ENCODE assay signal across 1 cellular context in the genomic region with DNA sequence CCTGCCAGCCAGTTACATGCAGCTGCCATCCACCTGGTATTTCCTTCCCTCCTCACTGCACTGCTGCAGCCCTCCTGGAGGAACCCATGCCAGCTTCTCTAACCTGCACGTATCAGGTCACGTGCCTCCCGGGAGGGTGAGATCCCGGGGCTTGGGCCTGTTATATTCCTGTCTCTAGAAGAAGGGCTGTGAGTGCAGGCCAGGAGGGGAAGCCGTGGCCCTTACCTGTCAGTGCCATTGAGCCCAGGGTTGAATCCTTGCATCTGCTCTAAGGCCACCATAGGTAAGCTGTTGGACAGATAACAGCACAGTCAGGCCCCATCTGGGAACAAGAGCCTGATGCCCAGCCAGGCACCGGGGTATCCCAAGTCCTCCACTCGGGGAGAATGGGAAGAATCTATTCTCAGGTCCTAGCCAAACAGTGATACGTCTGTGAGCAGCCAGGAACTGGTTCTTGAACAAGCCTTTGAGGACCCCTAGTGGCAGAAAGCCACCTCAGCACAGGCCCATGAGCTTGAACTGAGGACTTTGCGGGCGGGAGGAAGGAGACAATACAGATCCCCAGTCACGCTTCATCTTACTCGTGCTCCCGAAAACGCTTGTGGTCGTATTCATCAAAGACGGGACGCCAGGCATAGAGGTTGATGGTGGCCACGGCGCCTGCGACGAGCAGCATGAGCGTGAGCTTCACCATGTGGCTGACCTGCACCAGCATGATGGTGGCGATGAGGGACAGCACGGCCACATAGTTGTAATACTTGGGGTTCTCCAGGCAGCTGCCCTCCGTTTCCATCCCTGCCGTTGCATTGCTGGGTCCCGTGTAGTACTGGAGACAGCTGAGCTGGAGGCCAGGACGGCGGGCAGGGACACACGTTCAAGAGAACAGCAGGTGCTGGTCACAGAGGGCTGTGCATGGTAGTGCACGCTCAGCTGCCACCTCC.
A peak's percentile ranks its signal among the peaks of the same experiment; 100 is the strongest.
TF ChIP-seq lines count a peak whose summit lies in the region.

No MANE protein-coding gene starts in this region.

TF ChIP-seq in HepG2, 621 proteins besides CTCF, POLR2A, EP300 and RAD21 (continued from another document and continues in another):
- TF ChIP-seq, protein P1, sequence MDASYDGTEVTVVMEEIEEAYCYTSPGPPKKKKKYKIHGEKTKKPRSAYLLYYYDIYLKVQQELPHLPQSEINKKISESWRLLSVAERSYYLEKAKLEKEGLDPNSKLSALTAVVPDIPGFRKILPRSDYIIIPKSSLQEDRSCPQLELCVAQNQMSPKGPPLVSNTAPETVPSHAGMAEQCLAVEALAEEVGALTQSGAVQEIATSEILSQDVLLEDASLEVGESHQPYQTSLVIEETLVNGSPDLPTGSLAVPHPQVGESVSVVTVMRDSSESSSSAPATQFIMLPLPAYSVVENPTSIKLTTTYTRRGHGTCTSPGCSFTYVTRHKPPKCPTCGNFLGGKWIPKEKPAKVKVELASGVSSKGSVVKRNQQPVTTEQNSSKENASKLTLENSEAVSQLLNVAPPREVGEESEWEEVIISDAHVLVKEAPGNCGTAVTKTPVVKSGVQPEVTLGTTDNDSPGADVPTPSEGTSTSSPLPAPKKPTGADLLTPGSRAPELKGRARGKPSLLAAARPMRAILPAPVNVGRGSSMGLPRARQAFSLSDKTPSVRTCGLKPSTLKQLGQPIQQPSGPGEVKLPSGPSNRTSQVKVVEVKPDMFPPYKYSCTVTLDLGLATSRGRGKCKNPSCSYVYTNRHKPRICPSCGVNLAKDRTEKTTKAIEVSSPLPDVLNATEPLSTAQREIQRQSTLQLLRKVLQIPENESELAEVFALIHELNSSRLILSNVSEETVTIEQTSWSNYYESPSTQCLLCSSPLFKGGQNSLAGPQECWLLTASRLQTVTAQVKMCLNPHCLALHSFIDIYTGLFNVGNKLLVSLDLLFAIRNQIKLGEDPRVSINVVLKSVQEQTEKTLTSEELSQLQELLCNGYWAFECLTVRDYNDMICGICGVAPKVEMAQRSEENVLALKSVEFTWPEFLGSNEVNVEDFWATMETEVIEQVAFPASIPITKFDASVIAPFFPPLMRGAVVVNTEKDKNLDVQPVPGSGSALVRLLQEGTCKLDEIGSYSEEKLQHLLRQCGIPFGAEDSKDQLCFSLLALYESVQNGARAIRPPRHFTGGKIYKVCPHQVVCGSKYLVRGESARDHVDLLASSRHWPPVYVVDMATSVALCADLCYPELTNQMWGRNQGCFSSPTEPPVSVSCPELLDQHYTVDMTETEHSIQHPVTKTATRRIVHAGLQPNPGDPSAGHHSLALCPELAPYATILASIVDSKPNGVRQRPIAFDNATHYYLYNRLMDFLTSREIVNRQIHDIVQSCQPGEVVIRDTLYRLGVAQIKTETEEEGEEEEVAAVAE (CRISPR knock-in tag; IDR thresholded peaks at IDR 0.05; ENCODE audit: borderline replicate concordance) = no peak
- TF ChIP-seq ZFP62 (CRISPR knock-in tag; IDR thresholded peaks at IDR 0.05) = no peak
- TF ChIP-seq ZNF879 (CRISPR knock-in tag; IDR thresholded peaks at IDR 0.05) = no peak
- 0 out of 2 replicates have a peak, but pooled peaks have one; percentile 15 for TF ChIP-seq HES4 (CRISPR knock-in tag; IDR thresholded peaks at IDR 0.05; ENCODE audit: borderline replicate concordance)
- TF ChIP-seq ZNF33B (CRISPR knock-in tag; IDR thresholded peaks at IDR 0.05) = peak; percentile 66; the same call in 1 of the 2 replicates
- TF ChIP-seq RFX3 (CRISPR knock-in tag; IDR thresholded peaks at IDR 0.05) = no peak
- TF ChIP-seq ZNF354B (CRISPR knock-in tag; IDR thresholded peaks at IDR 0.05) = no peak
- TF ChIP-seq, protein P2, sequence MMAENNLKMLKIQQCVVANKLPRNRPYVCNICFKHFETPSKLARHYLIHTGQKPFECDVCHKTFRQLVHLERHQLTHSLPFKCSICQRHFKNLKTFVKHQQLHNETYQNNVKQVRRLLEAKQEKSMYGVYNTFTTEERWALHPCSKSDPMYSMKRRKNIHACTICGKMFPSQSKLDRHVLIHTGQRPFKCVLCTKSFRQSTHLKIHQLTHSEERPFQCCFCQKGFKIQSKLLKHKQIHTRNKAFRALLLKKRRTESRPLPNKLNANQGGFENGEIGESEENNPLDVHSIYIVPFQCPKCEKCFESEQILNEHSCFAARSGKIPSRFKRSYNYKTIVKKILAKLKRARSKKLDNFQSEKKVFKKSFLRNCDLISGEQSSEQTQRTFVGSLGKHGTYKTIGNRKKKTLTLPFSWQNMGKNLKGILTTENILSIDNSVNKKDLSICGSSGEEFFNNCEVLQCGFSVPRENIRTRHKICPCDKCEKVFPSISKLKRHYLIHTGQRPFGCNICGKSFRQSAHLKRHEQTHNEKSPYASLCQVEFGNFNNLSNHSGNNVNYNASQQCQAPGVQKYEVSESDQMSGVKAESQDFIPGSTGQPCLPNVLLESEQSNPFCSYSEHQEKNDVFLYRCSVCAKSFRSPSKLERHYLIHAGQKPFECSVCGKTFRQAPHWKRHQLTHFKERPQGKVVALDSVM (CRISPR knock-in tag; IDR thresholded peaks at IDR 0.05) = no peak
- no peak for TF ChIP-seq ZSCAN12 (CRISPR knock-in tag; IDR thresholded peaks at IDR 0.05)
- TF ChIP-seq ARID2 (CRISPR knock-in tag; IDR thresholded peaks at IDR 0.05; ENCODE audit: borderline replicate concordance) = no peak
- TF ChIP-seq, protein P3, sequence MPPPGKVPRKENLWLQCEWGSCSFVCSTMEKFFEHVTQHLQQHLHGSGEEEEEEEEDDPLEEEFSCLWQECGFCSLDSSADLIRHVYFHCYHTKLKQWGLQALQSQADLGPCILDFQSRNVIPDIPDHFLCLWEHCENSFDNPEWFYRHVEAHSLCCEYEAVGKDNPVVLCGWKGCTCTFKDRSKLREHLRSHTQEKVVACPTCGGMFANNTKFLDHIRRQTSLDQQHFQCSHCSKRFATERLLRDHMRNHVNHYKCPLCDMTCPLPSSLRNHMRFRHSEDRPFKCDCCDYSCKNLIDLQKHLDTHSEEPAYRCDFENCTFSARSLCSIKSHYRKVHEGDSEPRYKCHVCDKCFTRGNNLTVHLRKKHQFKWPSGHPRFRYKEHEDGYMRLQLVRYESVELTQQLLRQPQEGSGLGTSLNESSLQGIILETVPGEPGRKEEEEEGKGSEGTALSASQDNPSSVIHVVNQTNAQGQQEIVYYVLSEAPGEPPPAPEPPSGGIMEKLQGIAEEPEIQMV (CRISPR knock-in tag; IDR thresholded peaks at IDR 0.05; ENCODE audit: low read depth) = no peak
- TF ChIP-seq, protein P4, sequence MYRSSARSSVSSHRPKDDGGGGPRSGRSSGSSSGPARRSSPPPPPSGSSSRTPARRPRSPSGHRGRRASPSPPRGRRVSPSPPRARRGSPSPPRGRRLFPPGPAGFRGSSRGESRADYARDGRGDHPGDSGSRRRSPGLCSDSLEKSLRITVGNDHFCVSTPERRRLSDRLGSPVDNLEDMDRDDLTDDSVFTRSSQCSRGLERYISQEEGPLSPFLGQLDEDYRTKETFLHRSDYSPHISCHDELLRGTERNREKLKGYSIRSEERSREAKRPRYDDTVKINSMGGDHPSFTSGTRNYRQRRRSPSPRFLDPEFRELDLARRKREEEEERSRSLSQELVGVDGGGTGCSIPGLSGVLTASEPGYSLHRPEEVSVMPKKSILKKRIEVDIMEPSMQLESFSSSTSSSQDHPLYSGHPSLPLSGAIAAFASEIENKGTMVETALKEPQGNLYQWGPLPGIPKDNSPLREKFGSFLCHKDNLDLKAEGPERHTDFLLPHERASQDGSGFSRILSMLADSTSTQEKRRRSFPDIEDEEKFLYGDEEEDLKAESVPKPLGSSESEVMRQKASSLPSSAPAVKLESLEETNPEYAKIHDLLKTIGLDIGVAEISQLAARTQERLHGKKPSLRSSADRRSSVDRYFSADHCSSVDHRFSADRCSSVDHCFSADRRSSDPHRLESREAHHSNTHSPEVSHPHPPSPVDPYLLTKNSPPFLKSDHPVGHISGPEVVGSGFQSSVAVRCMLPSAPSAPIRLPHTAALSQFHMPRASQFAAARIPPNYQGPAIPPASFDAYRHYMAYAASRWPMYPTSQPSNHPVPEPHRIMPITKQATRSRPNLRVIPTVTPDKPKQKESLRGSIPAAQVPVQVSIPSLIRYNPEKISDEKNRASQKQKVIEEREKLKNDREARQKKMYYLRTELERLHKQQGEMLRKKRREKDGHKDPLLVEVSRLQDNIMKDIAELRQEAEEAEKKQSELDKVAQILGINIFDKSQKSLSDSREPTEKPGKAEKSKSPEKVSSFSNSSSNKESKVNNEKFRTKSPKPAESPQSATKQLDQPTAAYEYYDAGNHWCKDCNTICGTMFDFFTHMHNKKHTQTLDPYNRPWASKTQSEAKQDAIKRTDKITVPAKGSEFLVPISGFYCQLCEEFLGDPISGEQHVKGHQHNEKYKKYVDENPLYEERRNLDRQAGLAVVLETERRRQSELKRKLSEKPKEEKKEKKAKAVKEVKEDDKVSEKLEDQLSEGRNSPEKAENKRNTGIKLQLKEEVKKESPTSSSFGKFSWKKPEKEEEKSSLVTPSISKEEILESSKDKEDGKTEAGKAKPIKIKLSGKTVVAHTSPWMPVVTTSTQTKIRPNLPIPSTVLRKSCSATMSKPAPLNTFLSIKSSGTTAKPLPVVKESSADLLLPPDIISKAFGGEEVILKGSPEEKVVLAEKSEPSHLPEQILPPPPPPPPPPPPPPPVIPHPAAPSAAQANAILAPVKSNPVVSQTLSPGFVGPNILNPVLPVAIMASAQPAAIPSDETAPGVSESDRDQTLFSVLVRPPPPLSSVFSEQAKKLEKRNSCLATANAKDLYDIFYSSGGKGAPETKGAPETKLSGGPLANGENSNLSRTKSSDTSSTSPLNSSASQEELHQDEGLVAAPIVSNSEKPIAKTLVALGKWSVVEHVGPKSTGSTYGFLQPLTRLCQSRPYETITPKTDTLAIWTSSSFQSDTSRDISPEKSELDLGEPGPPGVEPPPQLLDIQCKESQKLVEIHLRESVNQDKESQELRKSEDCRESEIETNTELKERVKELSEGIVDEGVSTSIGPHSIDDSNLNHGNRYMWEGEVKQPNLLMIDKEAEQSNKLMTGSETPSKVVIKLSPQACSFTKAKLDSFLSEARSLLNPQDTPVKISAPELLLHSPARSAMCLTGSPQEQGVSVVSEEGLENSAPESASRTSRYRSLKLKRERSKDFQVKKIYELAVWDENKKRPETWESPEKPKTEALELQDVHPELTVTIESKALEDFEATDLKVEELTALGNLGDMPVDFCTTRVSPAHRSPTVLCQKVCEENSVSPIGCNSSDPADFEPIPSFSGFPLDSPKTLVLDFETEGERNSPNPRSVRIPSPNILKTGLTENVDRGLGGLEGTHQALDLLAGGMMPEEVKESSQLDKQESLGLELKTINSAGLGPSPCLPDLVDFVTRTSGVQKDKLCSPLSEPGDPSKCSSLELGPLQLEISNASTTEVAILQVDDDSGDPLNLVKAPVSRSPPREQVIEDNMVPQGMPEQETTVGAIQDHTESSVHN (CRISPR knock-in tag; IDR thresholded peaks at IDR 0.05) = no peak; the same call in 1 of the 2 replicates
- no peak for TF ChIP-seq TBP (CRISPR knock-in tag; IDR thresholded peaks at IDR 0.05)
- TF ChIP-seq NFE2L1 (CRISPR knock-in tag; IDR thresholded peaks at IDR 0.05; ENCODE audit: borderline replicate concordance) = no peak
- TF ChIP-seq SALL1 (CRISPR knock-in tag; IDR thresholded peaks at IDR 0.05) = peak; percentile 70; the same call in 1 of the 2 replicates
- TF ChIP-seq MZF1 (CRISPR knock-in tag; IDR thresholded peaks at IDR 0.05; ENCODE audit: borderline replicate concordance) = no peak
- TF ChIP-seq, protein P5, sequence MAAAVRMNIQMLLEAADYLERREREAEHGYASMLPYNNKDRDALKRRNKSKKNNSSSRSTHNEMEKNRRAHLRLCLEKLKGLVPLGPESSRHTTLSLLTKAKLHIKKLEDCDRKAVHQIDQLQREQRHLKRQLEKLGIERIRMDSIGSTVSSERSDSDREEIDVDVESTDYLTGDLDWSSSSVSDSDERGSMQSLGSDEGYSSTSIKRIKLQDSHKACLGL (CRISPR knock-in tag; IDR thresholded peaks at IDR 0.05) = no peak
- TF ChIP-seq, protein P6, sequence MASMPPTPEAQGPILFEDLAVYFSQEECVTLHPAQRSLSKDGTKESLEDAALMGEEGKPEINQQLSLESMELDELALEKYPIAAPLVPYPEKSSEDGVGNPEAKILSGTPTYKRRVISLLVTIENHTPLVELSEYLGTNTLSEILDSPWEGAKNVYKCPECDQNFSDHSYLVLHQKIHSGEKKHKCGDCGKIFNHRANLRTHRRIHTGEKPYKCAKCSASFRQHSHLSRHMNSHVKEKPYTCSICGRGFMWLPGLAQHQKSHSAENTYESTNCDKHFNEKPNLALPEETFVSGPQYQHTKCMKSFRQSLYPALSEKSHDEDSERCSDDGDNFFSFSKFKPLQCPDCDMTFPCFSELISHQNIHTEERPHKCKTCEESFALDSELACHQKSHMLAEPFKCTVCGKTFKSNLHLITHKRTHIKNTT (CRISPR knock-in tag; IDR thresholded peaks at IDR 0.05) = no peak
- no peak for TF ChIP-seq REXO4 (CRISPR knock-in tag; IDR thresholded peaks at IDR 0.05; ENCODE audit: borderline replicate concordance)
- TF ChIP-seq ZNF747 (CRISPR knock-in tag; IDR thresholded peaks at IDR 0.05; ENCODE audit: borderline replicate concordance) = no peak; the same call in 1 of the 2 replicates
- TF ChIP-seq, protein P7, sequence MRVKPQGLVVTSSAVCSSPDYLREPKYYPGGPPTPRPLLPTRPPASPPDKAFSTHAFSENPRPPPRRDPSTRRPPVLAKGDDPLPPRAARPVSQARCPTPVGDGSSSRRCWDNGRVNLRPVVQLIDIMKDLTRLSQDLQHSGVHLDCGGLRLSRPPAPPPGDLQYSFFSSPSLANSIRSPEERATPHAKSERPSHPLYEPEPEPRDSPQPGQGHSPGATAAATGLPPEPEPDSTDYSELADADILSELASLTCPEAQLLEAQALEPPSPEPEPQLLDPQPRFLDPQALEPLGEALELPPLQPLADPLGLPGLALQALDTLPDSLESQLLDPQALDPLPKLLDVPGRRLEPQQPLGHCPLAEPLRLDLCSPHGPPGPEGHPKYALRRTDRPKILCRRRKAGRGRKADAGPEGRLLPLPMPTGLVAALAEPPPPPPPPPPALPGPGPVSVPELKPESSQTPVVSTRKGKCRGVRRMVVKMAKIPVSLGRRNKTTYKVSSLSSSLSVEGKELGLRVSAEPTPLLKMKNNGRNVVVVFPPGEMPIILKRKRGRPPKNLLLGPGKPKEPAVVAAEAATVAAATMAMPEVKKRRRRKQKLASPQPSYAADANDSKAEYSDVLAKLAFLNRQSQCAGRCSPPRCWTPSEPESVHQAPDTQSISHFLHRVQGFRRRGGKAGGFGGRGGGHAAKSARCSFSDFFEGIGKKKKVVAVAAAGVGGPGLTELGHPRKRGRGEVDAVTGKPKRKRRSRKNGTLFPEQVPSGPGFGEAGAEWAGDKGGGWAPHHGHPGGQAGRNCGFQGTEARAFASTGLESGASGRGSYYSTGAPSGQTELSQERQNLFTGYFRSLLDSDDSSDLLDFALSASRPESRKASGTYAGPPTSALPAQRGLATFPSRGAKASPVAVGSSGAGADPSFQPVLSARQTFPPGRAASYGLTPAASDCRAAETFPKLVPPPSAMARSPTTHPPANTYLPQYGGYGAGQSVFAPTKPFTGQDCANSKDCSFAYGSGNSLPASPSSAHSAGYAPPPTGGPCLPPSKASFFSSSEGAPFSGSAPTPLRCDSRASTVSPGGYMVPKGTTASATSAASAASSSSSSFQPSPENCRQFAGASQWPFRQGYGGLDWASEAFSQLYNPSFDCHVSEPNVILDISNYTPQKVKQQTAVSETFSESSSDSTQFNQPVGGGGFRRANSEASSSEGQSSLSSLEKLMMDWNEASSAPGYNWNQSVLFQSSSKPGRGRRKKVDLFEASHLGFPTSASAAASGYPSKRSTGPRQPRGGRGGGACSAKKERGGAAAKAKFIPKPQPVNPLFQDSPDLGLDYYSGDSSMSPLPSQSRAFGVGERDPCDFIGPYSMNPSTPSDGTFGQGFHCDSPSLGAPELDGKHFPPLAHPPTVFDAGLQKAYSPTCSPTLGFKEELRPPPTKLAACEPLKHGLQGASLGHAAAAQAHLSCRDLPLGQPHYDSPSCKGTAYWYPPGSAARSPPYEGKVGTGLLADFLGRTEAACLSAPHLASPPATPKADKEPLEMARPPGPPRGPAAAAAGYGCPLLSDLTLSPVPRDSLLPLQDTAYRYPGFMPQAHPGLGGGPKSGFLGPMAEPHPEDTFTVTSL (CRISPR knock-in tag; IDR thresholded peaks at IDR 0.05; ENCODE audit: borderline replicate concordance) = no peak
- no peak for TF ChIP-seq ZNF326 (CRISPR knock-in tag; IDR thresholded peaks at IDR 0.05; ENCODE audit: borderline replicate concordance)
- no peak for TF ChIP-seq ZIK1 (CRISPR knock-in tag; IDR thresholded peaks at IDR 0.05; ENCODE audit: borderline replicate concordance, low read depth)
- no peak for TF ChIP-seq NR2F6 (IDR thresholded peaks at IDR 0.05)
- TF ChIP-seq NR2F6 (CRISPR knock-in tag; IDR thresholded peaks at IDR 0.05) = peak; percentile 7; the same call in 1 of the 2 replicates
